In genomic region chr5:171534009-171534895, GRCh38 we compare ENCODE assay signal across 1 cellular context.
TF ChIP-seq lines count a peak whose summit lies in the region.

No MANE protein-coding gene starts in this region.

TF ChIP-seq in K562, 482 proteins besides CTCF, POLR2A, EP300 and RAD21 (continued from another document and continues in another):
- no peak for TF ChIP-seq RERE (CRISPR knock-in tag; IDR thresholded peaks at IDR 0.05; ENCODE audit: borderline replicate concordance)
- peak; percentile 76 for TF ChIP-seq JUND (IDR thresholded peaks at IDR 0.05; ENCODE audit: borderline replicate concordance, low read depth, low read length)
- peak; percentile 51; the same call in 1 of the 3 replicates for TF ChIP-seq JUND (tag; IDR thresholded peaks at IDR 0.05; ENCODE audit: borderline replicate concordance, low read depth, low read length)
- TF ChIP-seq MAFG (tag; conservative IDR thresholded peaks at IDR 0.05): peak; percentile 96
- TF ChIP-seq PATZ1 (CRISPR knock-in tag; IDR thresholded peaks at IDR 0.05; ENCODE audit: borderline replicate concordance): no peak
- TF ChIP-seq ZNF316 (IDR thresholded peaks at IDR 0.05): peak; percentile 89
- TF ChIP-seq MAFF (IDR thresholded peaks at IDR 0.05; ENCODE audit: low read length): peak; percentile 90
- TF ChIP-seq GTF2F1 (IDR thresholded peaks at IDR 0.05; ENCODE audit: low read depth, low read length): no peak
- no peak for TF ChIP-seq ZNF347 (CRISPR knock-in tag; IDR thresholded peaks at IDR 0.05; ENCODE audit: low read depth)
- TF ChIP-seq LARP7 (IDR thresholded peaks at IDR 0.05): no peak
- TF ChIP-seq DNMT1 (IDR thresholded peaks at IDR 0.05): no peak
- TF ChIP-seq JUN (IDR thresholded peaks at IDR 0.05; ENCODE audit: borderline replicate concordance, low read depth, low read length): peak; percentile 36; the same call in 1 of the 2 replicates
- no peak for TF ChIP-seq JUN (CRISPR knock-in tag; IDR thresholded peaks at IDR 0.05; ENCODE audit: borderline replicate concordance)
- TF ChIP-seq SOX6 (IDR thresholded peaks at IDR 0.05): peak; percentile 85
- no peak for TF ChIP-seq ZNF232 (CRISPR knock-in tag; IDR thresholded peaks at IDR 0.05)
- TF ChIP-seq TAL1 (IDR thresholded peaks at IDR 0.05): peak; percentile 57
- no peak for TF ChIP-seq GTF3C2 (IDR thresholded peaks at IDR 0.05; ENCODE audit: borderline replicate concordance, extremely low read depth, insufficient read length)
- 0 out of 2 replicates have a peak, but pooled peaks have one; percentile 16 for TF ChIP-seq PML (IDR thresholded peaks at IDR 0.05; ENCODE audit: low read length)
- TF ChIP-seq ZNF76 (CRISPR knock-in tag; IDR thresholded peaks at IDR 0.05; ENCODE audit: borderline replicate concordance): no peak
- TF ChIP-seq CXXC5 (CRISPR knock-in tag; IDR thresholded peaks at IDR 0.05): no peak; the same call in 1 of the 2 replicates
- TF ChIP-seq NFIX (CRISPR knock-in tag; IDR thresholded peaks at IDR 0.05; ENCODE audit: low read depth): no peak
- TF ChIP-seq PRDM10 (IDR thresholded peaks at IDR 0.05; ENCODE audit: partially characterized antibody): no peak
- TF ChIP-seq NR2F6 (CRISPR knock-in tag; IDR thresholded peaks at IDR 0.05): no peak
- no peak for TF ChIP-seq TCF7L2 (IDR thresholded peaks at IDR 0.05; ENCODE audit: low read depth, low read length)
- TF ChIP-seq CHD7 (IDR thresholded peaks at IDR 0.05; ENCODE audit: low read depth, low read length): no peak
- TF ChIP-seq ZNF707 (CRISPR knock-in tag; conservative IDR thresholded peaks at IDR 0.05): no peak
- peak; percentile 52; the same call in 1 of the 2 replicates for TF ChIP-seq EHMT2 (IDR thresholded peaks at IDR 0.05)
- peak; percentile 93 for TF ChIP-seq CREM (IDR thresholded peaks at IDR 0.05; ENCODE audit: low read depth)
- TF ChIP-seq ZNF239 (CRISPR knock-in tag; IDR thresholded peaks at IDR 0.05): no peak
- TF ChIP-seq ARID1B (IDR thresholded peaks at IDR 0.05): peak; percentile 74
- no peak for TF ChIP-seq YY1 (IDR thresholded peaks at IDR 0.05; ENCODE audit: borderline replicate concordance in 1 of 3, control insufficient read depth in 1 of 3, extremely low read depth in 1 of 3, insufficient read depth in 3 of 3, insufficient read length in 1 of 3, insufficient replicate concordance in 2 of 3, low read depth in 1 of 3, low read length in 2 of 3)
- no peak for TF ChIP-seq HMG20A (CRISPR knock-in tag; conservative IDR thresholded peaks at IDR 0.05)
- TF ChIP-seq SMAD3 (CRISPR knock-in tag; conservative IDR thresholded peaks at IDR 0.05): no peak
